ENCODE assay signal across 8 cellular contexts in the genomic region with DNA sequence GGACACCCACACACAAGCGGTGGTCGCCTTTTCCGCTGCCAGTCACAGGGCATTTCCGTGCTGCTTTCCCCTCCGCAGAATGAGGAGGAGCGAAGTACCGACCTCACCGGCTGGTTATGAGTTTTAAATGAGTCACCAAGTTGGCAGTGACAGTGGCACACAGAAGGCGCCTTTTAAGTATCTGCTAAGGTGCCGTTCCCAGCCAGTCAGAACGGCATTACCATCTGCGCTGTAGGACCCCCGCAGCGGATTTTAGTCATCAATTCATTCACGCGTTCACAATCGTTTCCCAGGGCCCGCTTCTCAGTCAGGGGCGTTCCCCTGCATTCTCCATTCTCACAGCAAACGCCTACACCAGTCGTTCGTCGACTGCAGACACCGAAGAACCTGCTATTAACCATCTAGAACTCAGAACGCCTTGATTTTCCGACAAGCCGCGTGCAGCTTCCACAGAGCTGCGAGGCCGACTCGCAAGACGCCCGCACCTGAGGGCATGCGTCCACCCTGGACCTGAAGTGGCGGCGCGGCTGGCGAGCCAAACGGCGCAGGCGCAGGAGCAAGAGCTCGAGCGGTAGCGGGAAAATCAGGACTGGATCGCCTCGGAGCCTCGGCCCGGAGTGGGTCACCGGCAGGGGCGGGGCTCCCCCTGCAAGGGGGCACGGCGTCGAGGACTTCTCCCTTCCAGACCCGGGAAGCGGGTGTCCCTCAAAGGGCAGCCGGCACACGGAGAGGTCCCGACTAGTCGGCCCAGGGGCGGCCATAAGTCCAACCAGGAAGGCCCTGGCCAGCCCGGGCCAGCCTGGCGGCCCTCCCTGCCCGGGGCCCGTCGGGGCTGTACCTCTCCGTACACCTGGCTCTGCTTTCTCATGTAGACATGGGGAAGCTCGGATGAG. TPM values are rescaled to one million over a fixed set of nuclear protein-coding genes. Genes with fewer than 3 reads are reported as not detected.
A peak's percentile ranks its signal among the peaks of the same experiment; 100 is the strongest.
DNase-seq lines count a peak whose midpoint lies in the region; ATAC-seq and TF ChIP-seq lines count a peak whose summit lies in the region.

No MANE protein-coding gene starts in this region.

- ATAC-seq in GM19372 (IDR thresholded peaks at IDR 0.05; ENCODE audit: low read depth, unreplicated experiment): peak; percentile 44
- peak; percentile 45 for ATAC-seq in HG03521 (IDR thresholded peaks at IDR 0.05; ENCODE audit: unreplicated experiment)
- peak; percentile 92 to 94 for ATAC-seq in lower lobe of right lung

- peaks cover 10% of the 10 kb centered on the region for H3K36me3 Mint-ChIP-seq in activated CD4-positive, alpha-beta memory T cell treated with anti-CD3 and anti-CD28 coated beads for 36 hours

- H3K4me3 ChIP-seq in dorsolateral prefrontal cortex: peak overlapping the region; percentile 52 to 100 (median 83)
- peak overlapping the region; percentile 83 for H3K4me3 ChIP-seq in lower lobe of right lung

- peaks cover 54% of the 10 kb centered on the region for H3K4me1 Mint-ChIP-seq in activated CD4-positive, alpha-beta memory T cell treated with anti-CD3 and anti-CD28 coated beads for 36 hours (ENCODE audit: low read depth)

- CTCF ChIA-PET in activated CD4-positive, alpha-beta memory T cell treated with anti-CD3 and anti-CD28 coated beads for 36 hours (lab: Charles Lee): interaction anchor here (0.6 to 7.9 kb wide), 16 partner anchors 11 to 374 kb away, joined by 3 to 140 read pairs (median 4); a partner anchor contains a TSS

- H3K4me3 Mint-ChIP-seq in activated CD4-positive, alpha-beta memory T cell treated with anti-CD3 and anti-CD28 coated beads for 36 hours: peak overlapping the region; percentile 93

- H3K36me3 ChIP-seq in lower lobe of right lung: no peaks in the 10 kb centered on the region

- intact Hi-C loops in activated CD4-positive, alpha-beta memory T cell treated with anti-CD3 and anti-CD28 coated beads for 36 hours (cut with micrococcal nuclease): loop anchor here (1.0 to 10.0 kb wide), 12 partner anchors 14 to 1847 kb away; a partner anchor contains a TSS
- intact Hi-C loops in dorsolateral prefrontal cortex (cut with DNase I) (loop anchor here (5.0 to 10.0 kb wide), 4 partner anchors 99 to 369 kb away; a partner anchor contains a TSS), lower lobe of right lung (cut with DNase I) (no loop called here)

- peak overlapping the region; percentile 100 for H3K27ac Mint-ChIP-seq in activated CD4-positive, alpha-beta memory T cell treated with anti-CD3 and anti-CD28 coated beads for 36 hours

- peak overlapping the region in 58 of 59 donors; percentile 58 to 94 (median 86) for H3K27ac ChIP-seq in dorsolateral prefrontal cortex
- H3K27ac ChIP-seq in lower lobe of right lung: peak overlapping the region; percentile 93

- no peaks in the 10 kb centered on the region for H3K27me3 Mint-ChIP-seq in activated CD4-positive, alpha-beta memory T cell treated with anti-CD3 and anti-CD28 coated beads for 36 hours

- H3K9me3 Mint-ChIP-seq in activated CD4-positive, alpha-beta memory T cell treated with anti-CD3 and anti-CD28 coated beads for 36 hours: no peaks in the 10 kb centered on the region

- H3K4me1 ChIP-seq in lower lobe of right lung: peaks cover 26% of the 10 kb centered on the region

- POLR2A ChIA-PET in activated CD4-positive, alpha-beta memory T cell treated with anti-CD3 and anti-CD28 coated beads for 36 hours (lab: Charles Lee): interaction anchor here (0.6 to 2.6 kb wide), 10 partner anchors 9 to 391 kb away, joined by 3 to 29 read pairs (median 4); a partner anchor contains a TSS

- no peaks in the 10 kb centered on the region for H3K9me3 ChIP-seq in lower lobe of right lung

- TF ChIP-seq CTCF in dorsolateral prefrontal cortex (IDR thresholded peaks at IDR 0.05 in 54 of 56, conservative IDR thresholded peaks at IDR 0.05 in 2 of 56; ENCODE audit: low read depth in 1 of 56, partially characterized antibody in 56 of 56) (peak in 21 of 56 donors; percentile 5 to 39 (median 18)), lower lobe of right lung (IDR thresholded peaks at IDR 0.05) (no peak)

- DNase-seq in CD1c-positive myeloid dendritic cell (ENCODE audit: extremely low spot score): peak; percentile 94
- peak; percentile 88 for DNase-seq in NCI-H82 (lab: John Stamatoyannopoulos, UW)
- peak; percentile 95 for DNase-seq in activated CD4-positive, alpha-beta memory T cell treated with anti-CD3 and anti-CD28 coated beads for 36 hours
- peak; percentile 71 to 90 (median 80) for DNase-seq in dorsolateral prefrontal cortex
- peak; percentile 92 for DNase-seq in lower lobe of right lung
- DNase-seq in stimulated activated CD4-positive, alpha-beta T cell treated with anti-CD3 and anti-CD28 coated beads, Interleukin-4, amount 100 ng/mL, for 48 hours (ENCODE audit: low read depth in 2 of 2): peak; percentile 72 to 81

- H3K27me3 ChIP-seq in dorsolateral prefrontal cortex (no peaks in the 10 kb centered on the region), lower lobe of right lung (ENCODE audit: low read depth) (no peaks in the 10 kb centered on the region)

RNA-seq across cellular contexts. Expression of a gene that starts 0.6 kb away (rescaled TPM):
- 10 to 100 TPM; 14.6 to 14.8 TPM for total RNA-seq in activated CD4-positive, alpha-beta memory T cell treated with anti-CD3 and anti-CD28 coated beads for 36 hours
- total RNA-seq in dorsolateral prefrontal cortex (10 to 100 TPM in 113 of 120 experiments, 1 to 10 TPM in 7; 7.2 to 17.8 (median 12.7) TPM), lower lobe of right lung (12.3 TPM)

Comparison
In these comparisons a context has a peak if more than half of its experiments do, and no peak if none do; other contexts are left out.
1. Peak in every context shown above with its lines: DNase-seq, ATAC-seq, H3K4me3 ChIP-seq and H3K27ac ChIP-seq.